ENCODE assay signal across 13 cellular contexts in the genomic region with DNA sequence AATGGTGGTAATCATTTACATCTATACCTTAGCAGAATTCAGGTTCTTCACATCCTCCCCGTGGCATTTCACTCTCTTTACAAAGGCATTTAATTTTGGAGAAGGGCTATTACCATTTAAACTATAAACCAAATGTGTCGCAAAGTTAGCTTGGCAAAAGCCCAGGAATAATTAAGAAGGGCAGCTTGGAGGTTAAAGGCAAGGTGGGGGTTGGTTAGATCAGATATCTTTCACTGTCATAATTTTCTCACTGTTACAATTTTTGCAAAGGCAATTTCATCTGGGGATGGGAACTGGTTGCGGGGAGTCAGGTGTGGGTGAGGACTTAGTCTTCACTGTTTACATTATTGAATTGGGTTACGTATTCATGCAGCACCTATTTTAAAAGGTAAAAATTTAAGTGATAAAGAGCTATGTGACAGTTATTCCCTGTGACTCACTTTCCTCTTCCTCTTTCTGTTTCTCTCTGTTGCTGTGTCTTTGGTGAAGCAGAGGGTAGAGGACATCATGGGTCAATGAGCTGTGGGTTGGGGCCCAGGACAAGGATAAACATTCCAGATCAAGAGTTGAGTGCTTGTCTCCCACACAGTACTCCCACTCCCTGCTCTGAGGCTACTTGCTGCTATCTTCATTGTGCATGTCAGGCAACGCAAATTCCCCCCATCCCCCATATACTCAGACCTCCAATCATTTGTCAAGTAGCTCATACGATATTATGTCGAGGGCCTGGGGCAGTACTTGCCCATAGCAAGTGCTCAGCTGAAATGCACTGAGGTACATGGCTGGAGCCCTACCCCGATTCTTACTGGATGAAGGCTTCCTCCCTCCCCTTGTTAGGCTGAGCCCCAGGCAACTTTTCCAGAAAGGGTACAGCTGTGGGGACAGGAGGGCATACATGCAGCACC.
DNase-seq lines count a peak whose midpoint lies in the region; ATAC-seq and TF ChIP-seq lines count a peak whose summit lies in the region.
"Had no signal": no experiment of that assay in that cellular context is flagged by ENCODE, and none has a peak within 500 bp of the region (broad histone marks: within the 10 kb centered on the region; RNA-seq: fewer than 3 reads in every experiment).

No MANE protein-coding gene starts in this region.

- no peak overlapping the region for H3K4me3 ChIP-seq in foreskin fibroblast (ENCODE audit: low read depth in 1 of 2, low read length in 2 of 2)
- H3K4me3 ChIP-seq: lung had no signal

- H3K4me3 Mint-ChIP-seq in T-helper 2 cell treated with Interferon-gamma antibody and Interleukin-4, amounts not matched to agents 5 μg/mL and 100 μg/mL, for 36 hours = peak overlapping the region; percentile 33
- peak overlapping the region; percentile 36 to 46 for H3K4me3 Mint-ChIP-seq in stimulated activated naive B cell treated with anti-CD40 and anti-IgM and Interleukin-4, amounts not matched to agents 10 μg/mL and 1 μg/mL and 100 μg/mL, for 72 hours
- H3K4me3 Mint-ChIP-seq: central memory CD8-positive, alpha-beta T cell had no signal

- ATAC-seq in stimulated activated naive B cell treated with anti-CD40 and anti-IgM and Interleukin-4, amounts not matched to agents 10 μg/mL and 1 μg/mL and 100 μg/mL, for 72 hours (replicated peaks) = peak; percentile 52 to 54
- ATAC-seq: foreskin keratinocyte had no signal

- peak overlapping the region; percentile 81 for H3K27ac Mint-ChIP-seq in T-helper 2 cell treated with Interferon-gamma antibody and Interleukin-4, amounts not matched to agents 5 μg/mL and 100 μg/mL, for 36 hours
- peak overlapping the region; percentile 81 for H3K27ac Mint-ChIP-seq in stimulated activated naive B cell treated with anti-CD40 and anti-IgM and Interleukin-4, amounts not matched to agents 10 μg/mL and 1 μg/mL and 100 μg/mL, for 72 hours

- H3K36me3 Mint-ChIP-seq in T-helper 2 cell treated with Interferon-gamma antibody and Interleukin-4, amounts not matched to agents 5 μg/mL and 100 μg/mL, for 36 hours (ENCODE audit: low read depth) = peaks cover 3% of the 10 kb centered on the region
- peaks cover 6 to 9% of the 10 kb centered on the region in 2 donors for H3K36me3 Mint-ChIP-seq in stimulated activated naive B cell treated with anti-CD40 and anti-IgM and Interleukin-4, amounts not matched to agents 10 μg/mL and 1 μg/mL and 100 μg/mL, for 72 hours

- TF ChIP-seq CTCF in foreskin fibroblast (IDR thresholded peaks at IDR 0.05; ENCODE audit: low read depth, low read length) = no peak

- H3K9me3 Mint-ChIP-seq in T-helper 2 cell treated with Interferon-gamma antibody and Interleukin-4, amounts not matched to agents 5 μg/mL and 100 μg/mL, for 36 hours = peaks cover 5% of the 10 kb centered on the region
- H3K9me3 Mint-ChIP-seq in stimulated activated naive B cell treated with anti-CD40 and anti-IgM and Interleukin-4, amounts not matched to agents 10 μg/mL and 1 μg/mL and 100 μg/mL, for 72 hours = peaks cover 0 to 8% of the 10 kb centered on the region in 2 donors
- H3K9me3 Mint-ChIP-seq: central memory CD8-positive, alpha-beta T cell had no signal

- peak; percentile 66 for DNase-seq in T-helper 2 cell treated with Interferon-gamma antibody and Interleukin-4, amounts not matched to agents 5 μg/mL and 100 μg/mL, for 36 hours (ENCODE audit: low spot score)
- no peak for DNase-seq in T-helper 2 cell
- DNase-seq in NCI-H748 (lab: John Stamatoyannopoulos, UW; ENCODE audit: unreplicated experiment) = peak; percentile 32
- peak; percentile 75 for DNase-seq in amniotic epithelial cell (ENCODE audit: low read depth)
- peak; percentile 50 for DNase-seq in stimulated activated naive B cell treated with anti-CD40 and anti-IgM and Interleukin-4, amounts not matched to agents 10 μg/mL and 1 μg/mL and 100 μg/mL, for 72 hours
- DNase-seq in NCI-H1417 treated with DMSO at 0.1 percent for 48 hours (lab: John Stamatoyannopoulos, UW) = no peak
- DNase-seq in foreskin fibroblast = no peak
- DNase-seq in activated naive CD4-positive, alpha-beta T cell treated with Interleukin-2 at 50 U/mL for 16 hours = no peak
- DNase-seq: 8988T, foreskin keratinocyte, retina had no signal

- peaks cover 69% of the 10 kb centered on the region for H3K4me1 Mint-ChIP-seq in T-helper 2 cell treated with Interferon-gamma antibody and Interleukin-4, amounts not matched to agents 5 μg/mL and 100 μg/mL, for 36 hours (ENCODE audit: low read depth)
- peaks cover 65 to 91% of the 10 kb centered on the region in 2 donors for H3K4me1 Mint-ChIP-seq in stimulated activated naive B cell treated with anti-CD40 and anti-IgM and Interleukin-4, amounts not matched to agents 10 μg/mL and 1 μg/mL and 100 μg/mL, for 72 hours

- H3K27me3 Mint-ChIP-seq in T-helper 2 cell treated with Interferon-gamma antibody and Interleukin-4, amounts not matched to agents 5 μg/mL and 100 μg/mL, for 36 hours (ENCODE audit: low read depth) = no peaks in the 10 kb centered on the region
- H3K27me3 Mint-ChIP-seq in stimulated activated naive B cell treated with anti-CD40 and anti-IgM and Interleukin-4, amounts not matched to agents 10 μg/mL and 1 μg/mL and 100 μg/mL, for 72 hours = no peaks in the 10 kb centered on the region

Comparison
In these comparisons a context has a peak if more than half of its experiments do, and no peak if none do; other contexts are left out.
1. DNase-seq: peak in T-helper 2 cell treated with Interferon-gamma antibody and Interleukin-4, amounts not matched to agents 5 μg/mL and 100 μg/mL, for 36 hours (single experiment), NCI-H748 (single experiment), amniotic epithelial cell (single experiment) and stimulated activated naive B cell treated with anti-CD40 and anti-IgM and Interleukin-4, amounts not matched to agents 10 μg/mL and 1 μg/mL and 100 μg/mL, for 72 hours (single experiment); none in T-helper 2 cell (0 of 5), NCI-H1417 treated with DMSO at 0.1 percent for 48 hours (single experiment), foreskin fibroblast (0 of 2) and activated naive CD4-positive, alpha-beta T cell treated with Interleukin-2 at 50 U/mL for 16 hours (single experiment).